Comparison of ENCODE assay signal across 19 cellular contexts in the genomic region with DNA sequence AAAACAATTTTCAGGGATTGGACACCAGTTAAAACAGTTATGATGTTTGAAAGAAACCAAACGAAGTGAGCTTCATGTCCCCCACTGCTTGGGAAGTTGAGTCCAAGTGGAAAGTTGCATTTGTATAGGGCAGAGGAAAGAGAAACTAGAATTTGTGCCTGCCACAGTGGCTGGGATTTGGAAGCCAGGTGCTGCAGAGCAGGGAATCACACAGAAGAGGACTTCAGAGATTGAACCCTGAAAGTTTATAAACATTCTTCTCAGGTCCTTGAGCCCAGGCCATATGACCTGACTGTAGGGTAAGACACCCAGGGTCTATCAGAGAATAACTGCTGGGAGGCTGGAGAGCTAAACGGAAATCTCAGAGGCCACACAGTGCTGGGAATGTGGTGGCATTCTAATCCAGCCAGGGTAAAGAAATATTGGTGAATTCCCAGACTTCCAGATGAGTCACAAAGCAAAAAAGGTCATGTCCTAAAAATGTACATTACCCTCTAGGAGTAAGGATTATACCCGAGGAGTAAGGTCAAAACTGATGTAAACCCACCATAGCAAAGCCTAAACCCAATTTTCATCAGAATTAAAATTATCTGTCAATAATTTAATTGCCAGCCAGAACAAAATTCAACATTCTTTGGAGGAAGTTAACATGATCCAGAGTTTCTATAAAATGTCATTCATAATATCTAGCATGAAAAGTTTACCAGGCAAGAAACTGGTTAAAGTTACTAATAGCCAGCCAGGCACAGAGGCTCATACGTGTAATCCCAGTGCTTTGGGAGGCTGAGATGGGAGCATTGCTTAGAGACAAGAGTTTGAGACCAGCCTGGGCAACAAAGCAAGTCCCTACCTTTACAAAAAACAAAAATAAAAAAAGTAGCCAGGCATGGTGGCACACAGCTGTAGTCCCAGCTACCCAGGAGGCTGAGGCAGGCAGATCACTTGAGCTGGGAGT. TPM values are rescaled to one million over a fixed set of nuclear protein-coding genes. Genes with fewer than 3 reads are reported as not detected.
DNase-seq lines count a peak whose midpoint lies in the region; ATAC-seq and TF ChIP-seq lines count a peak whose summit lies in the region.
"Had no signal": no experiment of that assay in that cellular context is flagged by ENCODE, and none has a peak within 500 bp of the region (broad histone marks: within the 10 kb centered on the region; RNA-seq: fewer than 3 reads in every experiment).

No MANE protein-coding gene starts in this region.

- H3K4me3 Mint-ChIP-seq in nephron progenitor cell: no peak overlapping the region
- no peak overlapping the region for H3K4me3 Mint-ChIP-seq in stimulated activated memory B cell treated with anti-CD40 and anti-IgM and Interleukin-4, amounts not matched to agents 10 μg/mL and 1 μg/mL and 100 μg/mL, for 72 hours
- H3K4me3 Mint-ChIP-seq: activated B cell treated with CpG ODN at 0.5 μM for 24 hours; activated CD8-positive, alpha-beta memory T cell treated with anti-CD3 and anti-CD28 coated beads, Interleukin-2, amount 10 ng/mL, durations not matched to agents 7 days and 5 days; nephron had no signal

- DNase-seq in ELR (ENCODE audit: low read depth) (peak; percentile 61), cardiac fibroblast (ENCODE audit: low read depth in 2 of 2) (peak; percentile 16 to 25), nephron progenitor cell (no peak), NCI-H2081 (lab: John Stamatoyannopoulos, UW) (no peak), NCI-H446 (lab: John Stamatoyannopoulos, UW) (no peak), esophagus muscularis mucosa (ENCODE audit: extremely low spot score) (no peak)
- DNase-seq: activated B cell treated with CpG ODN at 0.5 μM for 24 hours; activated CD8-positive, alpha-beta memory T cell treated with anti-CD3 and anti-CD28 coated beads, Interleukin-2, amount 10 ng/mL, durations not matched to agents 7 days and 5 days; activated gamma-delta T cell treated with Interleukin-2 at 50 U/mL for 16 hours; DMS 273 treated with DMSO at 0.1 percent for 48 hours; esophagus squamous epithelium; NCI-H2029 treated with DMSO at 0.1 percent for 48 hours; NCI-H69; Peyer's patch had no signal

- H3K4me2 ChIP-seq in OCI-LY3 (ENCODE audit: low read length): peak overlapping the region; percentile 20; the same call in 1 of the 2 replicates
- H3K4me2 ChIP-seq: BLaER1 had no signal

- no peak for ATAC-seq in stimulated activated memory B cell treated with anti-CD40 and anti-IgM and Interleukin-4, amounts not matched to agents 10 μg/mL and 1 μg/mL and 100 μg/mL, for 72 hours
- ATAC-seq: activated CD8-positive, alpha-beta memory T cell treated with anti-CD3 and anti-CD28 coated beads, Interleukin-2, amount 10 ng/mL, durations not matched to agents 7 days and 5 days had no signal

- TF ChIP-seq POLR2A in esophagus muscularis mucosa (IDR thresholded peaks at IDR 0.05; ENCODE audit: low read depth): no peak

- 67% methylated on average over 4 of the region's 4 CpGs for WGBS in esophagus muscularis mucosa

- peak overlapping the region; percentile 15 for H3K27ac Mint-ChIP-seq in nephron progenitor cell
- H3K27ac Mint-ChIP-seq in stimulated activated memory B cell treated with anti-CD40 and anti-IgM and Interleukin-4, amounts not matched to agents 10 μg/mL and 1 μg/mL and 100 μg/mL, for 72 hours: no peak overlapping the region
- H3K27ac Mint-ChIP-seq: activated B cell treated with CpG ODN at 0.5 μM for 24 hours; activated CD8-positive, alpha-beta memory T cell treated with anti-CD3 and anti-CD28 coated beads, Interleukin-2, amount 10 ng/mL, durations not matched to agents 7 days and 5 days; nephron had no signal

- H2AFZ ChIP-seq in OCI-LY3 (ENCODE audit: low read depth, low read length): no peak overlapping the region

- H3K9ac ChIP-seq in OCI-LY3 (ENCODE audit: low read length): no peak overlapping the region
- H3K9ac ChIP-seq: BLaER1 had no signal

- no peaks in the 10 kb centered on the region for H3K36me3 Mint-ChIP-seq in nephron progenitor cell (ENCODE audit: low read depth)
- H3K36me3 Mint-ChIP-seq in stimulated activated memory B cell treated with anti-CD40 and anti-IgM and Interleukin-4, amounts not matched to agents 10 μg/mL and 1 μg/mL and 100 μg/mL, for 72 hours: no peaks in the 10 kb centered on the region
- H3K36me3 Mint-ChIP-seq: activated CD8-positive, alpha-beta memory T cell treated with anti-CD3 and anti-CD28 coated beads, Interleukin-2, amount 10 ng/mL, durations not matched to agents 7 days and 5 days had no signal

- H3K36me3 ChIP-seq in OCI-LY3 (replicated peaks; ENCODE audit: low read depth, low read length) (no peaks in the 10 kb centered on the region), esophagus muscularis mucosa (no peaks in the 10 kb centered on the region)
- H3K36me3 ChIP-seq: ascending aorta, BLaER1, esophagus squamous epithelium, Peyer's patch had no signal

- peaks cover 22% of the 10 kb centered on the region for H3K9me3 Mint-ChIP-seq in nephron progenitor cell
- no peaks in the 10 kb centered on the region for H3K9me3 Mint-ChIP-seq in stimulated activated memory B cell treated with anti-CD40 and anti-IgM and Interleukin-4, amounts not matched to agents 10 μg/mL and 1 μg/mL and 100 μg/mL, for 72 hours
- H3K9me3 Mint-ChIP-seq: activated B cell treated with CpG ODN at 0.5 μM for 24 hours had no signal

- TF ChIP-seq CTCF in OCI-LY3 (IDR thresholded peaks at IDR 0.05; ENCODE audit: low read depth, low read length) (no peak), cardiac fibroblast (IDR thresholded peaks at IDR 0.05; ENCODE audit: low read depth, low read length) (no peak), nephron progenitor cell (IDR thresholded peaks at IDR 0.05) (no peak), esophagus muscularis mucosa (IDR thresholded peaks at IDR 0.05) (no peak)

- H3K27me3 ChIP-seq in OCI-LY3 (ENCODE audit: low read depth, low read length) (no peaks in the 10 kb centered on the region), esophagus muscularis mucosa (no peaks in the 10 kb centered on the region)
- H3K27me3 ChIP-seq: ascending aorta, BLaER1, esophagus squamous epithelium, Peyer's patch had no signal

- intact Hi-C loops in esophagus muscularis mucosa (cut with DNase I): no loop called here

- no peaks in the 10 kb centered on the region for H4K20me1 ChIP-seq in OCI-LY3 (ENCODE audit: insufficient read depth, low read length)
- H4K20me1 ChIP-seq: BLaER1 had no signal

- H3K27ac ChIP-seq in OCI-LY3 (ENCODE audit: low read length): no peak overlapping the region
- H3K27ac ChIP-seq in esophagus muscularis mucosa (replicated peaks in 1 of 4): no peak overlapping the region
- H3K27ac ChIP-seq: ascending aorta, BLaER1, esophagus squamous epithelium, Peyer's patch had no signal

- H3K4me3 ChIP-seq in OCI-LY3 (ENCODE audit: low read length) (no peak overlapping the region), cardiac fibroblast (replicated peaks in 1 of 2; ENCODE audit: low read depth in 2 of 2, low read length in 2 of 2) (no peak overlapping the region), esophagus muscularis mucosa (no peak overlapping the region)
- H3K4me3 ChIP-seq: ascending aorta, BLaER1, esophagus squamous epithelium, Peyer's patch had no signal

- no peaks in the 10 kb centered on the region for H3K79me2 ChIP-seq in OCI-LY3 (ENCODE audit: low read length)

- H3K27me3 Mint-ChIP-seq in nephron progenitor cell (ENCODE audit: low read depth, poor library complexity): peaks cover 7% of the 10 kb centered on the region
- no peaks in the 10 kb centered on the region for H3K27me3 Mint-ChIP-seq in stimulated activated memory B cell treated with anti-CD40 and anti-IgM and Interleukin-4, amounts not matched to agents 10 μg/mL and 1 μg/mL and 100 μg/mL, for 72 hours
- H3K27me3 Mint-ChIP-seq: activated B cell treated with CpG ODN at 0.5 μM for 24 hours had no signal

- no peaks in the 10 kb centered on the region for H3K9me3 ChIP-seq in OCI-LY3 (ENCODE audit: insufficient read depth, low read length)
- no peaks in the 10 kb centered on the region for H3K9me3 ChIP-seq in esophagus muscularis mucosa
- H3K9me3 ChIP-seq: ascending aorta, esophagus squamous epithelium, Peyer's patch had no signal

- TF ChIP-seq EP300 in esophagus muscularis mucosa (IDR thresholded peaks at IDR 0.05): no peak

- no peaks in the 10 kb centered on the region for H3K4me1 Mint-ChIP-seq in nephron progenitor cell
- H3K4me1 Mint-ChIP-seq in stimulated activated memory B cell treated with anti-CD40 and anti-IgM and Interleukin-4, amounts not matched to agents 10 μg/mL and 1 μg/mL and 100 μg/mL, for 72 hours: no peaks in the 10 kb centered on the region
- H3K4me1 Mint-ChIP-seq: activated B cell treated with CpG ODN at 0.5 μM for 24 hours, nephron had no signal

- H3K4me1 ChIP-seq in OCI-LY3 (ENCODE audit: low read length) (no peaks in the 10 kb centered on the region), esophagus muscularis mucosa (no peaks in the 10 kb centered on the region)
- H3K4me1 ChIP-seq: ascending aorta, esophagus squamous epithelium, Peyer's patch had no signal

RNA-seq across cellular contexts. Expression of a gene that starts 31.2 kb away (rescaled TPM):
- 100 to 1,000 TPM; 141 to 303 (median 267) TPM for total RNA-seq in esophagus muscularis mucosa

Comparison
In these comparisons a context has a peak if more than half of its experiments do, and no peak if none do; other contexts are left out.
1. DNase-seq: peak in ELR (single experiment) and cardiac fibroblast (2 of 2); none in nephron progenitor cell (single experiment), NCI-H2081 (0 of 2), NCI-H446 (0 of 2) and esophagus muscularis mucosa (single experiment).